8 cellular contexts compared by ENCODE assay signal in the genomic region with DNA sequence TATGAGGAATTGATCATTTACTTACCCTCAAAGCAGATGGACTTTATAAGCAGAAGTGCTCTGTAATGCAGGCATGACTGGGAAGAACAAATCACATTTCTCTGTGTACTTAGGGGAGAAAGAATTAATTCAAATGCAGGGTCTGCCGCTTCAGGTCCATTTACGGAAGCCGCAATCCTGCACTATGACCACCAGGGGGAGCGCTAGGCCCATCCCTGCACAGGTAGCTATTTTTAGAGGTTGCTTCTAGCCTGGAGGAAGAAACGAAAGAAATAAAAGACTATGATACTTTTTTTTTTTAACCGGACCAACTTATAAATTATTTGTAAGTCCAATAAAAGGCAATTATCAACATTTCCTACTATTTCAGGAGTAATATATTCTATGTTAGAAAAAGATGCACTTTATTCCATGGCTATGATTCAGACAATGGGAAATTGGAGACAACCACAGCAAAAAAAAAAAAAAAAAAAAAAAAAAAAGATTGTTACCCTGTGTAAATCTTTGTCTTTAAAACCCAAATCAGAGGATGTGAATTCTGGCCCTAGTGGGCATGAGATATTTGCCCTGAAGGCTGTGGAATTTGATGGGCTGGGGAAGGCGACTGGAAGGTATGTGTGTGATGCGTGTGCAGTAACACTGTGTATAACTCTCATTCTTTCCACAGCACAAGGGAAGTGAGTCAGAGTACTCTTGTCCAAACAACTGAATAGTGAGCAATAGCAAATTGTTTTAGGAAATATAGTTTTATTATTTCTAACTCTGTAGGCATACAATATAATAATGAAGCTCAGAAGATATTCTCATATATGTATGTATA. TPM values are rescaled to one million over a fixed set of nuclear protein-coding genes. Genes with fewer than 3 reads are reported as not detected.
A peak's percentile ranks its signal among the peaks of the same experiment; 100 is the strongest.
DNase-seq lines count a peak whose midpoint lies in the region; ATAC-seq and TF ChIP-seq lines count a peak whose summit lies in the region.

No MANE protein-coding gene starts in this region.

- H3K27me3 Mint-ChIP-seq in naive B cell = peaks cover 21 to 32% (median 26%) of the 10 kb centered on the region in 3 donors

- H3K27ac Mint-ChIP-seq in naive B cell = no peak overlapping the region

- TF ChIP-seq CTCF in AG09319 (IDR thresholded peaks at IDR 0.05; ENCODE audit: low read depth, low read length) = peak; percentile 93
- TF ChIP-seq CTCF in epithelial cell of esophagus (IDR thresholded peaks at IDR 0.05; ENCODE audit: insufficient read depth, low read depth, low read length, missing control alignments) = peak; percentile 98

- ATAC-seq in GM18517 (IDR thresholded peaks at IDR 0.05; ENCODE audit: unreplicated experiment) (peak; percentile 71), HG03354 (IDR thresholded peaks at IDR 0.05; ENCODE audit: poor library complexity, severe bottlenecking, unreplicated experiment) (peak; percentile 91), naive B cell (ENCODE audit: low read depth in 2 of 2) (peak in 1 of 2 donors; percentile 32)

- peaks cover 0 to 7% (median 0%) of the 10 kb centered on the region in 3 donors for H3K4me1 Mint-ChIP-seq in naive B cell

- peak; percentile 79 for DNase-seq in AG09319 (ENCODE audit: extremely low read depth, low read depth)
- DNase-seq in NOMO-1 treated with dmso at 0.1 percent for 144 hours (lab: John Stamatoyannopoulos, UW; ENCODE audit: unreplicated experiment) = peak; percentile 27
- DNase-seq in activated CD8-positive, alpha-beta memory T cell treated with anti-CD3 and anti-CD28 coated beads, Interleukin-2, amount 50 U/mL, for 24 hours (ENCODE audit: extremely low read depth) = peak; percentile 25
- peak; percentile 90 for DNase-seq in epithelial cell of esophagus (ENCODE audit: low read depth)
- DNase-seq in naive B cell = peak; percentile 52
- peak; percentile 44 for DNase-seq in stimulated activated CD8-positive, alpha-beta memory T cell treated with anti-CD3 and anti-CD28 coated beads, Interleukin-7, amount 100 ng/mL, for 24 hours (ENCODE audit: low read depth)

- H3K9me3 Mint-ChIP-seq in naive B cell = no peaks in the 10 kb centered on the region

- H3K4me3 ChIP-seq in epithelial cell of esophagus (ENCODE audit: low read length) = no peak overlapping the region

- no peaks in the 10 kb centered on the region for H3K36me3 Mint-ChIP-seq in naive B cell

- H3K4me3 Mint-ChIP-seq in naive B cell = peak overlapping the region in 2 of 8 donors; percentile 10 to 42

RNA-seq across cellular contexts. Expression of a gene that starts 12.9 kb away (rescaled TPM):
- polyA plus RNA-seq in naive B cell (ENCODE audit: low read depth in 6 of 6) = not detected

RNA-seq across cellular contexts. Expression of a gene that starts 22.5 kb away (rescaled TPM):
- not detected for polyA plus RNA-seq in naive B cell (ENCODE audit: low read depth in 6 of 6)

Comparison
In these comparisons a context has a peak if more than half of its experiments do, and no peak if none do; other contexts are left out.
1. DNase-seq: peak in every context shown above with its lines; median percentile 90 in epithelial cell of esophagus; 79 in AG09319; 52 in naive B cell; 44 in stimulated activated CD8-positive, alpha-beta memory T cell treated with anti-CD3 and anti-CD28 coated beads, Interleukin-7, amount 100 ng/mL, for 24 hours; 27 in NOMO-1 treated with dmso at 0.1 percent for 144 hours; 25 in activated CD8-positive, alpha-beta memory T cell treated with anti-CD3 and anti-CD28 coated beads, Interleukin-2, amount 50 U/mL, for 24 hours.